In genomic region chr1:68442822-68443556, GRCh38 we compare ENCODE assay signal across 9 cellular contexts. TPM values are rescaled to one million over a fixed set of nuclear protein-coding genes. Genes with fewer than 3 reads are reported as not detected.
DNase-seq lines count a peak whose midpoint lies in the region; ATAC-seq and TF ChIP-seq lines count a peak whose summit lies in the region.
"Had no signal": no experiment of that assay in that cellular context is flagged by ENCODE, and none has a peak within 500 bp of the region (broad histone marks: within the 10 kb centered on the region; RNA-seq: fewer than 3 reads in every experiment).

No MANE protein-coding gene starts in this region.

- H3K4me3 Mint-ChIP-seq in endodermal cell = no peak overlapping the region
- H3K4me3 Mint-ChIP-seq in naive B cell = no peak overlapping the region
- H3K4me3 Mint-ChIP-seq: CD4-positive, CD25-positive, alpha-beta regulatory T cell had no signal

- no peaks in the 10 kb centered on the region for H3F3A ChIP-seq in OCI-LY1 (ENCODE audit: insufficient read depth, low read length)

- H3K27ac ChIP-seq in OCI-LY1 (ENCODE audit: low read depth, low read length, poor library complexity, severe bottlenecking) (no peak overlapping the region), endodermal cell (ENCODE audit: low read depth, low read length) (no peak overlapping the region), suprapubic skin (no peak overlapping the region)

- H3K27me3 ChIP-seq in OCI-LY1 (ENCODE audit: insufficient read depth, low read length) (no peaks in the 10 kb centered on the region), endodermal cell (ENCODE audit: control insufficient read depth, insufficient read depth, low read length, poor library complexity, severe bottlenecking) (no peaks in the 10 kb centered on the region), suprapubic skin (no peaks in the 10 kb centered on the region)

- H3K36me3 Mint-ChIP-seq in endodermal cell (ENCODE audit: low read depth) (no peaks in the 10 kb centered on the region), naive B cell (no peaks in the 10 kb centered on the region)
- H3K36me3 Mint-ChIP-seq: CD4-positive, CD25-positive, alpha-beta regulatory T cell had no signal

- TF ChIP-seq CTCF in OCI-LY1 (IDR thresholded peaks at IDR 0.05; ENCODE audit: low read length) (peak; percentile 79), endodermal cell (conservative IDR thresholded peaks at IDR 0.05) (peak; percentile 85), suprapubic skin (IDR thresholded peaks at IDR 0.05) (peak in 1 of 2 donors; percentile 38)

- H3K4me1 Mint-ChIP-seq in endodermal cell (peaks cover 2% of the 10 kb centered on the region), naive B cell (peaks cover 3 to 5% (median 4%) of the 10 kb centered on the region in 3 donors)
- H3K4me1 Mint-ChIP-seq: CD4-positive, CD25-positive, alpha-beta regulatory T cell had no signal

- peak; percentile 0 for DNase-seq in NCI-H146 treated with DMSO at 0.1 percent for 48 hours (lab: John Stamatoyannopoulos, UW; ENCODE audit: unreplicated experiment)
- DNase-seq in NCI-H146 (lab: John Stamatoyannopoulos, UW) = no peak
- DNase-seq in endodermal cell = peak; percentile 76
- DNase-seq in naive B cell = peak; percentile 17
- DNase-seq in suprapubic skin (ENCODE audit: low spot score in 2 of 2) = no peak

- H3K4me3 ChIP-seq in OCI-LY1 (ENCODE audit: low read depth, low read length, poor library complexity, severe bottlenecking) (no peak overlapping the region), endodermal cell (ENCODE audit: low read length) (no peak overlapping the region), suprapubic skin (no peak overlapping the region)

- H3K9me3 Mint-ChIP-seq in endodermal cell = no peaks in the 10 kb centered on the region
- H3K9me3 Mint-ChIP-seq in naive B cell = no peaks in the 10 kb centered on the region
- H3K9me3 Mint-ChIP-seq: CD4-positive, CD25-positive, alpha-beta regulatory T cell had no signal

- no peaks in the 10 kb centered on the region for H3K27me3 Mint-ChIP-seq in endodermal cell (ENCODE audit: insufficient read depth)
- peaks cover 10 to 16% (median 14%) of the 10 kb centered on the region in 3 donors for H3K27me3 Mint-ChIP-seq in naive B cell
- H3K27me3 Mint-ChIP-seq: CD4-positive, CD25-positive, alpha-beta regulatory T cell had no signal

- TF ChIP-seq POLR2A in suprapubic skin (IDR thresholded peaks at IDR 0.05) = no peak

- H2AFZ ChIP-seq in OCI-LY1 (ENCODE audit: low read length) = no peak overlapping the region

- H3K36me3 ChIP-seq in OCI-LY1 (ENCODE audit: insufficient read depth, low read length) (no peaks in the 10 kb centered on the region), endodermal cell (ENCODE audit: control insufficient read depth, insufficient read depth, low read length) (no peaks in the 10 kb centered on the region), suprapubic skin (no peaks in the 10 kb centered on the region)

- H3K27ac Mint-ChIP-seq in endodermal cell (no peak overlapping the region), naive B cell (peak overlapping the region in 1 of 6 donors; percentile 58)
- H3K27ac Mint-ChIP-seq: CD4-positive, CD25-positive, alpha-beta regulatory T cell had no signal

- no peaks in the 10 kb centered on the region for H3K79me2 ChIP-seq in OCI-LY1 (ENCODE audit: insufficient read depth, low read length)

- no peak for TF ChIP-seq EP300 in suprapubic skin (IDR thresholded peaks at IDR 0.05)

- H4K20me1 ChIP-seq in OCI-LY1 (ENCODE audit: insufficient read depth, low read length) = no peaks in the 10 kb centered on the region

- H3K9me3 ChIP-seq in OCI-LY1 (ENCODE audit: low read length) (no peaks in the 10 kb centered on the region), endodermal cell (ENCODE audit: control insufficient read depth, low read length) (no peaks in the 10 kb centered on the region), suprapubic skin (no peaks in the 10 kb centered on the region)

- H3K9ac ChIP-seq in OCI-LY1 (ENCODE audit: low read length) (no peak overlapping the region), endodermal cell (ENCODE audit: extremely low read depth, low read length, poor library complexity, severe bottlenecking) (no peak overlapping the region)

- no peak overlapping the region for H3K4me2 ChIP-seq in OCI-LY1 (ENCODE audit: low read length)

- no peaks in the 10 kb centered on the region for H3K9me2 ChIP-seq in OCI-LY1 (ENCODE audit: low read depth, low read length)

- 42 to 78% methylated on average over 3 to 5 of the region's 5 CpGs for WGBS in endodermal cell (ENCODE audit: insufficient coverage in 1 of 2, insufficient read length in 1 of 2), 2 experiments
- WGBS in suprapubic skin = 34% methylated on average over 5 of the region's 5 CpGs

- ATAC-seq in GM19438 (IDR thresholded peaks at IDR 0.05; ENCODE audit: low read depth, unreplicated experiment) = peak; percentile 82
- ATAC-seq in HG03378 (IDR thresholded peaks at IDR 0.05; ENCODE audit: unreplicated experiment) = peak; percentile 88
- peak in 1 of 2 donors; percentile 40 for ATAC-seq in naive B cell (ENCODE audit: low read depth in 2 of 2)

- H3K4me1 ChIP-seq in OCI-LY1 (ENCODE audit: insufficient read depth, low read length, severe bottlenecking) = no peaks in the 10 kb centered on the region
- H3K4me1 ChIP-seq in endodermal cell (ENCODE audit: control insufficient read depth, insufficient read depth, low read length) = no peaks in the 10 kb centered on the region
- no peaks in the 10 kb centered on the region for H3K4me1 ChIP-seq in suprapubic skin

RNA-seq across cellular contexts. Expression of gene RPE65, which starts 6.8 kb away (rescaled TPM):
- total RNA-seq in endodermal cell (not detected), suprapubic skin (not detected)
- 0.11 TPM for polyA plus RNA-seq in endodermal cell (2013, experiment 1 of 2)
- 0.37 TPM for polyA plus RNA-seq in endodermal cell (2013, experiment 2 of 2)
- polyA plus RNA-seq in naive B cell (ENCODE audit: low read depth in 6 of 6) = not detected
- total RNA-seq: CD4-positive, CD25-positive, alpha-beta regulatory T cell had no signal
- polyA plus RNA-seq: CD4-positive, CD25-positive, alpha-beta regulatory T cell had no signal

RNA-seq across cellular contexts. Expression of gene DEPDC1, which starts 53.9 kb away (rescaled TPM):
- total RNA-seq in endodermal cell (10 to 100 TPM; 25.1 to 40.0 TPM), suprapubic skin (1 to 10 TPM in 3 of 4 donors, under 1 TPM in 1; 0.72 to 9.5 (median 4.6) TPM)
- 34.4 TPM for polyA plus RNA-seq in endodermal cell (2013, experiment 1 of 2)
- 37.6 TPM for polyA plus RNA-seq in endodermal cell (2013, experiment 2 of 2)
- not detected for polyA plus RNA-seq in naive B cell (ENCODE audit: low read depth in 6 of 6)

Comparison
In these comparisons a context has a peak if more than half of its experiments do, and no peak if none do; other contexts are left out.
1. DNase-seq: peak in NCI-H146 treated with DMSO at 0.1 percent for 48 hours (single experiment), endodermal cell (single experiment) and naive B cell (single experiment); none in NCI-H146 (single experiment) and suprapubic skin (0 of 2).